7 cellular contexts compared by ENCODE assay signal in genomic region chr16:73058616-73059409, GRCh38. TPM values are rescaled to one million over a fixed set of nuclear protein-coding genes. Genes with fewer than 3 reads are reported as not detected.
A peak's percentile ranks its signal among the peaks of the same experiment; 100 is the strongest.
DNase-seq lines count a peak whose midpoint lies in the region; ATAC-seq and TF ChIP-seq lines count a peak whose summit lies in the region.

No MANE protein-coding gene starts in this region.

- H3K9me3 ChIP-seq in Loucy (ENCODE audit: insufficient read depth, low read depth, low read length), result no peaks in the 10 kb centered on the region

- TF ChIP-seq CTCF in GM12864 (IDR thresholded peaks at IDR 0.05; ENCODE audit: low read depth, low read length, missing control alignments) (no peak), Loucy (conservative IDR thresholded peaks at IDR 0.05; ENCODE audit: low read length) (no peak), WTC11 (IDR thresholded peaks at IDR 0.05) (no peak), foreskin fibroblast (IDR thresholded peaks at IDR 0.05; ENCODE audit: low read depth, low read length) (no peak), omental fat pad (IDR thresholded peaks at IDR 0.05) (no peak)

- peak overlapping the region; percentile 59 for H3K9ac ChIP-seq in Loucy (ENCODE audit: low read depth, low read length, poor library complexity, severe bottlenecking)

- no peaks in the 10 kb centered on the region for H3K36me3 Mint-ChIP-seq in WTC11

- H3K27me3 Mint-ChIP-seq in WTC11 (ENCODE audit: low read depth), result peaks cover 50% of the 10 kb centered on the region

- 0 out of 2 replicates have a peak, but pooled peaks cover 3% of the 10 kb centered on the region for H3F3A ChIP-seq in Loucy (ENCODE audit: low read depth)

- H3K27me3 ChIP-seq in Loucy (ENCODE audit: insufficient read depth, low read length, poor library complexity, severe bottlenecking), result peaks cover 16% of the 10 kb centered on the region

- no peaks in the 10 kb centered on the region for H3K9me2 ChIP-seq in Loucy (replicated peaks; ENCODE audit: low read depth, low read length)

- no peak for DNase-seq in GM12864 (ENCODE audit: low read depth)
- DNase-seq in WTC11 (ENCODE audit: low spot score), result peak; percentile 71
- DNase-seq in foreskin fibroblast, result peak in 1 of 2 donors; percentile 71
- no peak for DNase-seq in omental fat pad (ENCODE audit: low spot score)
- no peak for DNase-seq in NK-92 (lab: John Stamatoyannopoulos, UW; ENCODE audit: unreplicated experiment)

- peak overlapping the region; percentile 74 for H3K4me3 Mint-ChIP-seq in WTC11

- peaks cover 45% of the 10 kb centered on the region for H3K4me1 Mint-ChIP-seq in WTC11

- H3K4me1 ChIP-seq in Loucy (ENCODE audit: insufficient read depth, low read length, poor library complexity, severe bottlenecking), result peaks cover 40% of the 10 kb centered on the region

- peak overlapping the region; percentile 94 for H3K4me2 ChIP-seq in Loucy (ENCODE audit: low read depth, low read length, poor library complexity, severe bottlenecking)

- peak overlapping the region; percentile 74 for H3K27ac Mint-ChIP-seq in WTC11

- no peaks in the 10 kb centered on the region for H3K36me3 ChIP-seq in Loucy (ENCODE audit: insufficient read depth, low read length)

- POLR2A ChIA-PET in WTC11 (lab: Charles Lee), result no interaction called here

- CTCF ChIA-PET in WTC11 (lab: Charles Lee), result interaction anchor here (0.6 to 2.3 kb wide), 6 partner anchors 8 to 226 kb away, joined by 3 to 10 read pairs (median 3); no protein-coding TSS in a partner anchor

- peak overlapping the region; percentile 69 for H2AFZ ChIP-seq in Loucy (ENCODE audit: low read length)

- peak; percentile 39 for ATAC-seq in GM21717 (IDR thresholded peaks at IDR 0.05; ENCODE audit: unreplicated experiment)
- peak; percentile 9 for ATAC-seq in WTC11
- ATAC-seq in omental fat pad (ENCODE audit: low FRiP score), result peak; percentile 26

- H3K4me3 ChIP-seq in GM12864 (ENCODE audit: low read depth, low read length), result peak overlapping the region; percentile 46
- H3K4me3 ChIP-seq in Loucy (ENCODE audit: low read length, poor library complexity, severe bottlenecking), result peak overlapping the region; percentile 73
- peak overlapping the region; percentile 58 to 63 for H3K4me3 ChIP-seq in foreskin fibroblast (ENCODE audit: low read depth in 1 of 2, low read length in 2 of 2)

- peaks cover 29% of the 10 kb centered on the region; the same call in 1 of the 2 replicates for H3K79me2 ChIP-seq in Loucy (ENCODE audit: insufficient read depth, low read length)

- H4K20me1 ChIP-seq in Loucy (ENCODE audit: insufficient read depth, low read length, poor library complexity, severe bottlenecking), result peaks cover 13% of the 10 kb centered on the region

- H3K9me3 Mint-ChIP-seq in WTC11, result no peaks in the 10 kb centered on the region

TF ChIP-seq in WTC11, 78 proteins besides CTCF, POLR2A, EP300 and RAD21:
- TF ChIP-seq MYBL2 (CRISPR knock-in tag; IDR thresholded peaks at IDR 0.05) (no peak), ZMAT4 (CRISPR knock-in tag; IDR thresholded peaks at IDR 0.05) (no peak), E2F5 (CRISPR knock-in tag; IDR thresholded peaks at IDR 0.05) (no peak), CREM (CRISPR knock-in tag; IDR thresholded peaks at IDR 0.05) (no peak), ZNF532 (CRISPR knock-in tag; IDR thresholded peaks at IDR 0.05; ENCODE audit: borderline replicate concordance) (no peak), SOX15 (CRISPR knock-in tag; IDR thresholded peaks at IDR 0.05) (no peak), ERG (CRISPR knock-in tag; IDR thresholded peaks at IDR 0.05) (no peak), SP1 (CRISPR knock-in tag; conservative IDR thresholded peaks at IDR 0.05) (no peak), FOXJ3 (CRISPR knock-in tag; IDR thresholded peaks at IDR 0.05; ENCODE audit: borderline replicate concordance) (no peak), ZSCAN18 (CRISPR knock-in tag; IDR thresholded peaks at IDR 0.05) (no peak), MAX (CRISPR knock-in tag; IDR thresholded peaks at IDR 0.05) (no peak), NFATC4 (CRISPR knock-in tag; IDR thresholded peaks at IDR 0.05) (no peak), FOXP1 (CRISPR knock-in tag; IDR thresholded peaks at IDR 0.05; ENCODE audit: borderline replicate concordance) (no peak), ZBTB21 (CRISPR knock-in tag; IDR thresholded peaks at IDR 0.05; ENCODE audit: borderline replicate concordance) (no peak)

RNA-seq across cellular contexts. Expression of gene ZFHX3, which starts 10.9 kb away (rescaled TPM):
- total RNA-seq in WTC11 (2021), result 2.7 to 5.7 TPM (median 3.1 TPM) in 3 replicates
- total RNA-seq in omental fat pad, result 10 to 100 TPM; 11.8 to 35.2 (median 13.7) TPM
